38 cellular contexts compared by ENCODE assay signal in genomic region chr4:165048170-165048569, GRCh38. TPM values are rescaled to one million over a fixed set of nuclear protein-coding genes. Genes with fewer than 3 reads are reported as not detected.
"Had no signal": no experiment of that assay in that cellular context is flagged by ENCODE, and none has a peak within 500 bp of the region (broad histone marks: within the 10 kb centered on the region; RNA-seq: fewer than 3 reads in every experiment).

No MANE protein-coding gene starts in this region.

- H3K27me3 ChIP-seq: brain microvascular endothelial cell, esophagus squamous epithelium, gastroesophageal sphincter had no signal

- H3K9me3 ChIP-seq: esophagus squamous epithelium, gastroesophageal sphincter, heart right ventricle had no signal

- H3K4me1 ChIP-seq: esophagus squamous epithelium, gastroesophageal sphincter, heart right ventricle had no signal

- H3K9me3 Mint-ChIP-seq: activated CD4-positive, alpha-beta T cell treated with anti-CD3 and anti-CD28 coated beads, Interleukin-2, amount 10 ng/mL, durations not matched to agents 7 days and 5 days; activated CD8-positive, alpha-beta T cell treated with anti-CD3 and anti-CD28 coated beads for 36 hours; activated T-cell treated with anti-CD3 and anti-CD28 coated beads, Interleukin-2, amount 50 U/mL, for 4 hours; activated T-helper 17 cell treated with anti-CD3 and anti-CD28 coated beads, Interleukin-2, amount 50 U/mL, for 72 hours; effector memory CD8-positive, alpha-beta T cell; T-helper 2 cell treated with Interferon-gamma antibody and Interleukin-4, amounts not matched to agents 5 μg/mL and 100 μg/mL, for 36 hours had no signal

- H3K4me3 ChIP-seq: esophagus squamous epithelium, gastroesophageal sphincter, heart right ventricle had no signal

- ATAC-seq: activated CD8-positive, alpha-beta T cell treated with anti-CD3 and anti-CD28 coated beads for 36 hours; activated T-cell treated with anti-CD3 and anti-CD28 coated beads, Interleukin-2, amount 50 U/mL, for 4 hours; activated T-helper 17 cell treated with anti-CD3 and anti-CD28 coated beads, Interleukin-2, amount 50 U/mL, for 72 hours; effector memory CD8-positive, alpha-beta T cell; gastroesophageal sphincter; heart right ventricle; T-helper 17 cell had no signal

- H3K4me3 Mint-ChIP-seq: activated CD4-positive, alpha-beta T cell treated with anti-CD3 and anti-CD28 coated beads, Interleukin-2, amount 10 ng/mL, durations not matched to agents 7 days and 5 days; activated CD8-positive, alpha-beta T cell treated with anti-CD3 and anti-CD28 coated beads for 36 hours; activated naive CD8-positive, alpha-beta T cell; activated T-cell treated with anti-CD3 and anti-CD28 coated beads, Interleukin-2, amount 50 U/mL, for 4 hours; activated T-helper 17 cell treated with anti-CD3 and anti-CD28 coated beads, Interleukin-2, amount 50 U/mL, for 72 hours; effector memory CD8-positive, alpha-beta T cell; T-helper 17 cell; T-helper 2 cell treated with Interferon-gamma antibody and Interleukin-4, amounts not matched to agents 5 μg/mL and 100 μg/mL, for 36 hours had no signal

- H3K36me3 Mint-ChIP-seq: activated naive CD8-positive, alpha-beta T cell had no signal

- H3K27me3 Mint-ChIP-seq: activated CD4-positive, alpha-beta T cell treated with anti-CD3 and anti-CD28 coated beads, Interleukin-2, amount 10 ng/mL, durations not matched to agents 7 days and 5 days had no signal

- H3K4me1 Mint-ChIP-seq: activated CD4-positive, alpha-beta T cell treated with anti-CD3 and anti-CD28 coated beads, Interleukin-2, amount 10 ng/mL, durations not matched to agents 7 days and 5 days; activated T-helper 17 cell treated with anti-CD3 and anti-CD28 coated beads, Interleukin-2, amount 50 U/mL, for 72 hours; T-helper 17 cell had no signal

- H3K27ac ChIP-seq: brain microvascular endothelial cell, epithelial cell of prostate, esophagus squamous epithelium, gastroesophageal sphincter, heart right ventricle had no signal

- DNase-seq: activated CD4-positive, alpha-beta T cell treated with anti-CD3 and anti-CD28 coated beads for 1 hour; activated CD4-positive, alpha-beta T cell treated with anti-CD3 and anti-CD28 coated beads for 4 hours; activated CD4-positive, alpha-beta T cell treated with anti-CD3 and anti-CD28 coated beads, Interleukin-2, amount 10 ng/mL, durations not matched to agents 7 days and 5 days; activated CD4-positive, alpha-beta T cell treated with anti-CD3 and anti-CD28 coated beads, Interleukin-2, amount 50 U/mL, for 4 hours; activated CD8-positive, alpha-beta memory T cell treated with anti-CD3 and anti-CD28 coated beads for 24 hours; activated CD8-positive, alpha-beta T cell treated with anti-CD3 and anti-CD28 coated beads for 36 hours; activated effector memory CD4-positive, alpha-beta T cell treated with Interleukin-2 at 50 U/mL for 16 hours; activated gamma-delta T cell treated with Interleukin-2 at 50 U/mL for 16 hours; activated naive CD4-positive, alpha-beta T cell treated with anti-CD3 and anti-CD28 coated beads, Interleukin-2, amount 50 U/mL, for 16 hours; activated naive CD4-positive, alpha-beta T cell treated with Interleukin-2 at 50 U/mL for 16 hours; activated T-cell treated with anti-CD3 and anti-CD28 coated beads, Interleukin-2, amount 50 U/mL, for 4 hours; amniotic stem cell; anterior cingulate cortex; brain microvascular endothelial cell; caudate nucleus; cortex of kidney; dermis blood vessel endothelial cell; effector CD4-positive, alpha-beta T cell; effector memory CD8-positive, alpha-beta T cell; esophagus squamous epithelium; foreskin melanocyte; heart right ventricle; T-helper 1 cell; T-helper 17 cell; T1000 had no signal

- H3K36me3 ChIP-seq: brain microvascular endothelial cell, esophagus squamous epithelium, gastroesophageal sphincter, heart right ventricle had no signal

- H3K27ac Mint-ChIP-seq: activated CD4-positive, alpha-beta T cell treated with anti-CD3 and anti-CD28 coated beads, Interleukin-2, amount 10 ng/mL, durations not matched to agents 7 days and 5 days; activated CD8-positive, alpha-beta T cell treated with anti-CD3 and anti-CD28 coated beads for 36 hours; activated naive CD8-positive, alpha-beta T cell; activated T-helper 17 cell treated with anti-CD3 and anti-CD28 coated beads, Interleukin-2, amount 50 U/mL, for 72 hours; effector memory CD8-positive, alpha-beta T cell; T-helper 17 cell; T-helper 2 cell treated with Interferon-gamma antibody and Interleukin-4, amounts not matched to agents 5 μg/mL and 100 μg/mL, for 36 hours had no signal

RNA-seq across cellular contexts. Expression of gene TRIM75, which starts 5.5 kb away (rescaled TPM):
- total RNA-seq: activated CD4-positive, alpha-beta T cell treated with anti-CD3 and anti-CD28 coated beads, Interleukin-2, amount 10 ng/mL, durations not matched to agents 7 days and 5 days; activated CD8-positive, alpha-beta T cell treated with anti-CD3 and anti-CD28 coated beads for 36 hours; activated T-cell treated with anti-CD3 and anti-CD28 coated beads, Interleukin-2, amount 50 U/mL, for 4 hours; activated T-helper 17 cell treated with anti-CD3 and anti-CD28 coated beads, Interleukin-2, amount 50 U/mL, for 72 hours; astrocyte; chondrocyte; dermis blood vessel endothelial cell; endothelial cell of umbilical vein; esophagus squamous epithelium; fibroblast of lung; fibroblast of villous mesenchyme; glomerular endothelial cell; heart right ventricle; T-helper 17 cell had no signal
- polyA plus RNA-seq: adipose tissue, endothelial cell of umbilical vein, esophagus, fibroblast of lung, heart right ventricle had no signal

RNA-seq across cellular contexts. Expression of gene TRIM60, which starts 16.4 kb away (rescaled TPM):
- total RNA-seq: activated CD4-positive, alpha-beta T cell treated with anti-CD3 and anti-CD28 coated beads, Interleukin-2, amount 10 ng/mL, durations not matched to agents 7 days and 5 days; activated CD8-positive, alpha-beta T cell treated with anti-CD3 and anti-CD28 coated beads for 36 hours; activated T-cell treated with anti-CD3 and anti-CD28 coated beads, Interleukin-2, amount 50 U/mL, for 4 hours; activated T-helper 17 cell treated with anti-CD3 and anti-CD28 coated beads, Interleukin-2, amount 50 U/mL, for 72 hours; astrocyte; chondrocyte; dermis blood vessel endothelial cell; endothelial cell of umbilical vein; esophagus squamous epithelium; fibroblast of lung; gastroesophageal sphincter; glomerular endothelial cell; heart right ventricle; T-helper 17 cell had no signal
- polyA plus RNA-seq: adipose tissue, endothelial cell of umbilical vein, esophagus, fibroblast of lung, heart right ventricle had no signal
